In genomic region chrX:55340896-55341433, GRCh38 we compare ENCODE assay signal across 20 cellular contexts.
DNase-seq lines count a peak whose midpoint lies in the region; ATAC-seq lines count a peak whose summit lies in the region.
"Had no signal": no experiment of that assay in that cellular context is flagged by ENCODE, and none has a peak within 500 bp of the region (broad histone marks: within the 10 kb centered on the region; RNA-seq: fewer than 3 reads in every experiment).

No MANE protein-coding gene starts in this region.

- H3K27ac Mint-ChIP-seq in activated naive CD4-positive, alpha-beta T cell treated with anti-CD3 and anti-CD28 coated beads, Interleukin-2, amount 50 U/mL, for 72 hours: peak overlapping the region; percentile 65 to 67
- H3K27ac Mint-ChIP-seq in activated naive CD4-positive, alpha-beta T cell treated with anti-CD3 and anti-CD28 coated beads, Interleukin-2, amount 10 ng/mL, durations not matched to agents 7 days and 5 days: no peak overlapping the region
- H3K27ac Mint-ChIP-seq in activated T-helper 17 cell treated with anti-CD3 and anti-CD28 coated beads, Interleukin-2, amount 50 U/mL, for 72 hours: peak overlapping the region; percentile 25
- H3K27ac Mint-ChIP-seq: H9, HFFc6 had no signal

- H3K4me1 Mint-ChIP-seq in activated naive CD4-positive, alpha-beta T cell treated with anti-CD3 and anti-CD28 coated beads, Interleukin-2, amount 10 ng/mL, durations not matched to agents 7 days and 5 days: peaks cover 22% of the 10 kb centered on the region
- H3K4me1 Mint-ChIP-seq in activated T-helper 17 cell treated with anti-CD3 and anti-CD28 coated beads, Interleukin-2, amount 50 U/mL, for 72 hours: peaks cover 6% of the 10 kb centered on the region
- H3K4me1 Mint-ChIP-seq: H9 had no signal

- H3K27me3 Mint-ChIP-seq in activated naive CD4-positive, alpha-beta T cell treated with anti-CD3 and anti-CD28 coated beads, Interleukin-2, amount 10 ng/mL, durations not matched to agents 7 days and 5 days: no peaks in the 10 kb centered on the region
- H3K27me3 Mint-ChIP-seq in activated T-helper 17 cell treated with anti-CD3 and anti-CD28 coated beads, Interleukin-2, amount 50 U/mL, for 72 hours: no peaks in the 10 kb centered on the region
- H3K27me3 Mint-ChIP-seq: CD4-positive, CD25-positive, alpha-beta regulatory T cell had no signal

- H3K9me3 Mint-ChIP-seq in activated naive CD4-positive, alpha-beta T cell treated with anti-CD3 and anti-CD28 coated beads, Interleukin-2, amount 50 U/mL, for 72 hours: no peaks in the 10 kb centered on the region
- no peaks in the 10 kb centered on the region for H3K9me3 Mint-ChIP-seq in activated naive CD4-positive, alpha-beta T cell treated with anti-CD3 and anti-CD28 coated beads, Interleukin-2, amount 10 ng/mL, durations not matched to agents 7 days and 5 days
- H3K9me3 Mint-ChIP-seq in activated T-helper 17 cell treated with anti-CD3 and anti-CD28 coated beads, Interleukin-2, amount 50 U/mL, for 72 hours: no peaks in the 10 kb centered on the region
- H3K9me3 Mint-ChIP-seq: HFFc6 had no signal

- no peaks in the 10 kb centered on the region for H3K36me3 Mint-ChIP-seq in activated naive CD4-positive, alpha-beta T cell treated with anti-CD3 and anti-CD28 coated beads, Interleukin-2, amount 50 U/mL, for 72 hours
- H3K36me3 Mint-ChIP-seq in activated naive CD4-positive, alpha-beta T cell treated with anti-CD3 and anti-CD28 coated beads, Interleukin-2, amount 10 ng/mL, durations not matched to agents 7 days and 5 days: no peaks in the 10 kb centered on the region
- no peaks in the 10 kb centered on the region for H3K36me3 Mint-ChIP-seq in activated T-helper 17 cell treated with anti-CD3 and anti-CD28 coated beads, Interleukin-2, amount 50 U/mL, for 72 hours (ENCODE audit: low read depth)
- H3K36me3 Mint-ChIP-seq: CD4-positive, CD25-positive, alpha-beta regulatory T cell had no signal

- ATAC-seq in activated naive CD4-positive, alpha-beta T cell treated with anti-CD3 and anti-CD28 coated beads, Interleukin-2, amount 50 U/mL, for 72 hours: no peak
- peak; percentile 18 for ATAC-seq in activated T-helper 17 cell treated with anti-CD3 and anti-CD28 coated beads, Interleukin-2, amount 50 U/mL, for 72 hours (replicated peaks)

- H3K27me3 ChIP-seq in H7 (ENCODE audit: control insufficient read depth, insufficient read depth, low read length): no peaks in the 10 kb centered on the region
- H3K27me3 ChIP-seq: Peyer's patch, SJSA1 had no signal

- no peak overlapping the region for H3K4me3 Mint-ChIP-seq in activated naive CD4-positive, alpha-beta T cell treated with anti-CD3 and anti-CD28 coated beads, Interleukin-2, amount 10 ng/mL, durations not matched to agents 7 days and 5 days
- no peak overlapping the region for H3K4me3 Mint-ChIP-seq in activated T-helper 17 cell treated with anti-CD3 and anti-CD28 coated beads, Interleukin-2, amount 50 U/mL, for 72 hours
- H3K4me3 Mint-ChIP-seq: CD4-positive, CD25-positive, alpha-beta regulatory T cell; H9; HFFc6 had no signal

- no peaks in the 10 kb centered on the region for H3K36me3 ChIP-seq in H7 (replicated peaks; ENCODE audit: control insufficient read depth, insufficient read depth, low read length)
- H3K36me3 ChIP-seq: Peyer's patch, SJSA1 had no signal

- DNase-seq in activated naive CD4-positive, alpha-beta T cell treated with anti-CD3 and anti-CD28 coated beads, Interleukin-2, amount 50 U/mL, for 72 hours (ENCODE audit: low spot score in 2 of 2): no peak
- no peak for DNase-seq in activated naive CD4-positive, alpha-beta T cell treated with anti-CD3 and anti-CD28 coated beads, Interleukin-2, amount 10 ng/mL, durations not matched to agents 7 days and 5 days
- no peak for DNase-seq in epithelial cell of prostate (ENCODE audit: low read depth, low spot score)
- peak; percentile 7 for DNase-seq in superior temporal gyrus (ENCODE audit: extremely low spot score)
- DNase-seq in H7: no peak
- no peak for DNase-seq in pons (ENCODE audit: low spot score)
- no peak for DNase-seq in NCI-H510A treated with DMSO at 0.1 percent for 48 hours (lab: John Stamatoyannopoulos, UW)
- DNase-seq: CD4-positive, CD25-positive, alpha-beta regulatory T cell; H9; HFFc6; IMR-90; NCI-H1105 treated with DMSO at 0.1 percent for 48 hours; NCI-H2081; NCI-H2171; NCI-H345; NCI-H524 treated with DMSO at 0.1 percent for 48 hours; NCI-H82; Peyer's patch had no signal

- H3K27ac ChIP-seq in epithelial cell of prostate: peak overlapping the region; percentile 62
- H3K27ac ChIP-seq: Peyer's patch, SJSA1 had no signal

- H3K4me3 ChIP-seq in H7 (ENCODE audit: insufficient read depth, low read depth, low read length): no peak overlapping the region
- H3K4me3 ChIP-seq: Peyer's patch, SJSA1 had no signal

- CTCF ChIA-PET in activated naive CD4-positive, alpha-beta T cell treated with anti-CD3 and anti-CD28 coated beads, Interleukin-2, amount 10 ng/mL, durations not matched to agents 7 days and 5 days (lab: Charles Lee): interaction anchor here (0.5 kb wide), 1 partner anchor 16 kb away, joined by 3 read pairs; no protein-coding TSS in a partner anchor
